In genomic region chr2:144357623-144358400, GRCh38 we compare ENCODE assay signal across 9 cellular contexts.
A peak's percentile ranks its signal among the peaks of the same experiment; 100 is the strongest.
DNase-seq lines count a peak whose midpoint lies in the region; ATAC-seq and TF ChIP-seq lines count a peak whose summit lies in the region.
"Had no signal": no experiment of that assay in that cellular context is flagged by ENCODE, and none has a peak within 500 bp of the region (broad histone marks: within the 10 kb centered on the region; RNA-seq: fewer than 3 reads in every experiment).

No MANE protein-coding gene starts in this region.

- in situ Hi-C loops in HAP-1 (cut with MboI; ENCODE audit: low sequenced_read_pairs), result no loop called here

- no peaks in the 10 kb centered on the region for H3K9me3 Mint-ChIP-seq in activated T-cell treated with anti-CD3 and anti-CD28 coated beads, Interleukin-2, amount 50 U/mL, for 24 hours
- H3K9me3 Mint-ChIP-seq: brain had no signal

- peak overlapping the region; percentile 90 for H3K27ac Mint-ChIP-seq in activated T-cell treated with anti-CD3 and anti-CD28 coated beads, Interleukin-2, amount 50 U/mL, for 24 hours
- H3K27ac Mint-ChIP-seq: brain had no signal

- no peak for TF ChIP-seq CTCF in RWPE2 (IDR thresholded peaks at IDR 0.05; ENCODE audit: poor library complexity, severe bottlenecking)
- TF ChIP-seq CTCF in fibroblast of villous mesenchyme (IDR thresholded peaks at IDR 0.05; ENCODE audit: insufficient read depth, low read depth, low read length), result no peak
- TF ChIP-seq CTCF in upper lobe of left lung (IDR thresholded peaks at IDR 0.05), result no peak
- TF ChIP-seq CTCF in prostate gland (IDR thresholded peaks at IDR 0.05), result no peak

- H3K27ac ChIP-seq in RWPE2 (ENCODE audit: poor library complexity, severe bottlenecking) (peak overlapping the region; percentile 70), upper lobe of left lung (peak overlapping the region in 2 of 4 donors; percentile 18 to 28), prostate gland (no peak overlapping the region)

- 73 to 74% methylated on average over 4 of the region's 4 CpGs for WGBS in upper lobe of left lung, 2 donors
- 79% methylated on average over 4 of the region's 4 CpGs for WGBS in prostate gland

- ATAC-seq in HG02884 (IDR thresholded peaks at IDR 0.05; ENCODE audit: unreplicated experiment) (peak; percentile 84), RWPE2 (ENCODE audit: low read depth) (peak; percentile 99), upper lobe of left lung (ENCODE audit: low FRiP score in 2 of 2) (peak; percentile 55 to 94)

- TF ChIP-seq EP300 in upper lobe of left lung (IDR thresholded peaks at IDR 0.05), result no peak

- no peak overlapping the region for H3K4me3 ChIP-seq in RWPE2 (ENCODE audit: severe bottlenecking)
- no peak overlapping the region for H3K4me3 ChIP-seq in fibroblast of villous mesenchyme (ENCODE audit: low read depth, low read length)
- no peak overlapping the region for H3K4me3 ChIP-seq in upper lobe of left lung
- H3K4me3 ChIP-seq in prostate gland, result no peak overlapping the region
- no peak overlapping the region for H3K4me3 ChIP-seq in HAP-1

- H3K27me3 Mint-ChIP-seq in activated T-cell treated with anti-CD3 and anti-CD28 coated beads, Interleukin-2, amount 50 U/mL, for 24 hours, result no peaks in the 10 kb centered on the region
- H3K27me3 Mint-ChIP-seq: brain had no signal

- H3K9me3 ChIP-seq in RWPE2 (ENCODE audit: severe bottlenecking) (no peaks in the 10 kb centered on the region), upper lobe of left lung (no peaks in the 10 kb centered on the region), prostate gland (no peaks in the 10 kb centered on the region), HAP-1 (no peaks in the 10 kb centered on the region; the same call in 1 of the 2 replicates)

- no peaks in the 10 kb centered on the region for H3K36me3 Mint-ChIP-seq in activated T-cell treated with anti-CD3 and anti-CD28 coated beads, Interleukin-2, amount 50 U/mL, for 24 hours (ENCODE audit: low read depth)
- H3K36me3 Mint-ChIP-seq: brain had no signal

- no peak for DNase-seq in activated T-cell treated with anti-CD3 and anti-CD28 coated beads, Interleukin-2, amount 50 U/mL, for 24 hours
- no peak for DNase-seq in activated T-cell treated with anti-CD3 and anti-CD28 coated beads, Interleukin-2, amount 50 U/mL, for 1 hour
- DNase-seq in RWPE2 (ENCODE audit: low spot score) (no peak), fibroblast of villous mesenchyme (ENCODE audit: low read depth) (peak; percentile 94), upper lobe of left lung (no peak), prostate gland (ENCODE audit: low spot score) (no peak), HAP-1 (ENCODE audit: low spot score in 2 of 2) (no peak)

- H3K36me3 ChIP-seq in RWPE2 (ENCODE audit: low read depth) (no peaks in the 10 kb centered on the region), upper lobe of left lung (no peaks in the 10 kb centered on the region), prostate gland (no peaks in the 10 kb centered on the region), HAP-1 (replicated peaks) (no peaks in the 10 kb centered on the region)

- TF ChIP-seq POLR2A in upper lobe of left lung (IDR thresholded peaks at IDR 0.05), result no peak
- TF ChIP-seq POLR2A in prostate gland (IDR thresholded peaks at IDR 0.05), result no peak

- H3K4me1 ChIP-seq in RWPE2 (ENCODE audit: insufficient read depth, poor library complexity, severe bottlenecking), result peaks cover 18% of the 10 kb centered on the region
- H3K4me1 ChIP-seq in upper lobe of left lung, result peaks cover 0 to 11% (median 0%) of the 10 kb centered on the region in 4 donors
- H3K4me1 ChIP-seq in prostate gland (replicated peaks), result no peaks in the 10 kb centered on the region
- peaks cover 2% of the 10 kb centered on the region; the same call in 1 of the 2 replicates for H3K4me1 ChIP-seq in HAP-1

- intact Hi-C loops in prostate gland (cut with DNase I), result no loop called here

- peaks cover 43% of the 10 kb centered on the region for H3K4me1 Mint-ChIP-seq in activated T-cell treated with anti-CD3 and anti-CD28 coated beads, Interleukin-2, amount 50 U/mL, for 24 hours (ENCODE audit: low read depth)

- H3K27me3 ChIP-seq in RWPE2 (ENCODE audit: insufficient read depth, poor library complexity, severe bottlenecking) (no peaks in the 10 kb centered on the region), upper lobe of left lung (no peaks in the 10 kb centered on the region), prostate gland (replicated peaks; ENCODE audit: insufficient read depth) (no peaks in the 10 kb centered on the region), HAP-1 (ENCODE audit: low read depth) (no peaks in the 10 kb centered on the region)

- peak overlapping the region; percentile 24 for H3K4me3 Mint-ChIP-seq in activated T-cell treated with anti-CD3 and anti-CD28 coated beads, Interleukin-2, amount 50 U/mL, for 24 hours
- H3K4me3 Mint-ChIP-seq: brain had no signal
